Comparison of ENCODE assay signal across 8 cellular contexts in the genomic region with DNA sequence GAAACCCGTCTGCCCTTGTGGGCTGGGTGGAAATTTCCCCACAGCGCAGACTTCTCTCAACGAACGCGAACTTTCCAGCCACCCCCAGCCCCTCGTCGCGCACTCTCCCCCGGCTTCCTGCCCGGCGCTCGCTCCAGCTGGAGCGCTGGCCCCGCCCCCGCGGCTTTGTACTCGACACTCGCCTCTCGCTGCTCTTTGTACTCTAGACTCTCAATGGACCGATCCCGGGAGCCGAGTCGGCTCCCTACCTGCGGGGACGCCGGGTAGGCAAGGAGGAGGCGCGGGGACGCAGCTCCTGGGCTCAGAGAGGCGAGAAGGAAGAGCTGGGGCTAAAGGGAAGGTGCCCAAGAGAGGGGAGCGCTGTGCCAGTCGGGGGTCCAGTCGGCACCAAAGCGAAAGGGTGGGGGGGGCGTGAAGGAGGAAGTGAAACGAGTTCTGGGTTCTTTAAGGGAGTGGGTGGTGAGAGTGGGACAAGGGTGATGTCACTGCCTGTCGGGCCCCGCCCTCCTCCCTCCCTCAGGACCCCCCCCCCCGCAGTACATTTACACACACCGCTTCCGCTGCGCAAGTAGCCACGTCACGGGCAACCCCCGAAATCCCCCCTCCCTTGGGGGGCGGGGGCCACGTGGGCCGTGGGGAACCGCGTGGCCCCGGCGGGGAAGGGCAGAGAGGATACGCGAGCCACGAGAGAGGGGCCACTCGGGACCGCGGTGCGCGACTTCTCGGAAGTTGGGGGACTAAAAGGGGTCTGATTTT. TPM values are rescaled to one million over a fixed set of nuclear protein-coding genes. Genes with fewer than 3 reads are reported as not detected.
DNase-seq lines count a peak whose midpoint lies in the region; ATAC-seq and TF ChIP-seq lines count a peak whose summit lies in the region.

No MANE protein-coding gene starts in this region.

- H3K27ac ChIP-seq in caudate nucleus (ENCODE audit: low read depth, low read length) (peak overlapping the region; percentile 97), spleen (peak overlapping the region; percentile 92 to 100 (median 97))

- intact Hi-C loops in spleen (cut with DNase I; ENCODE audit: low total_unique reads) = no loop called here

- H3K36me3 ChIP-seq in GM06990 (ENCODE audit: control insufficient read depth, insufficient read depth, low read length) = peaks cover 18% of the 10 kb centered on the region
- peaks cover 0 to 55% (median 32%) of the 10 kb centered on the region in 6 donors for H3K36me3 ChIP-seq in spleen

- H3K27me3 ChIP-seq in GM06990 (replicated peaks; ENCODE audit: control insufficient read depth, insufficient read depth, low read length) (no peaks in the 10 kb centered on the region), spleen (replicated peaks in 1 of 7) (no peaks in the 10 kb centered on the region)

- peak in 2 of 3 donors; percentile 52 to 57 for TF ChIP-seq POLR2A in spleen (IDR thresholded peaks at IDR 0.05)

- H3K4me1 ChIP-seq in spleen = peaks cover 31 to 87% (median 49%) of the 10 kb centered on the region in 6 donors

- TF ChIP-seq CTCF in GM06990 (IDR thresholded peaks at IDR 0.05; ENCODE audit: insufficient read depth, low read length, poor library complexity, severe bottlenecking) = no peak
- TF ChIP-seq CTCF in spleen (IDR thresholded peaks at IDR 0.05 in 8 of 11, conservative IDR thresholded peaks at IDR 0.05 in 3 of 11) = no peak

- no peaks in the 10 kb centered on the region for H3K9me3 ChIP-seq in spleen

- H3K4me3 ChIP-seq in GM06990 (replicated peaks; ENCODE audit: low read depth, low read length) = peak overlapping the region; percentile 89
- H3K4me3 ChIP-seq in spleen = peak overlapping the region; percentile 68 to 91 (median 77)

- DNase-seq in GM06990 (ENCODE audit: extremely low read depth, insufficient read length) (peak; percentile 94), NCI-H2227 (lab: John Stamatoyannopoulos, UW; ENCODE audit: unreplicated experiment) (peak; percentile 78), caudate nucleus (lab: John Stamatoyannopoulos, UW) (peak in 46 of 61 donors; percentile 12 to 83 (median 60)), iris pigment epithelial cell (ENCODE audit: low read depth) (peak; percentile 93), spleen (peak; percentile 97), cortex of kidney (lab: John Stamatoyannopoulos, UW) (no peak)

- WGBS in spleen, 5 donors = 0 to 1% (median 0%) methylated on average over 43 to 59 of the region's 61 CpGs

- ATAC-seq in HG02870 (IDR thresholded peaks at IDR 0.05; ENCODE audit: unreplicated experiment) = peak; percentile 29
- peak; percentile 6 to 9 for ATAC-seq in activated CD4-positive, CD25-positive, alpha-beta regulatory T cell treated with anti-CD3 and anti-CD28 coated beads, Interleukin-2, amount 50 U/mL, for 24 hours

RNA-seq across cellular contexts. Expression of a gene that starts 9.7 kb away (rescaled TPM):
- total RNA-seq in spleen = 100 to 1,000 TPM in 1 of 7 donors, 10 to 100 TPM in 6; 22.3 to 110 (median 60.8) TPM
- 10 to 100 TPM in 1 of 3 donors, 1 to 10 TPM in 2; 2.9 to 11.7 (median 4.0) TPM for polyA plus RNA-seq in spleen

RNA-seq across cellular contexts. Expression of a gene that starts 11.2 kb away (rescaled TPM):
- total RNA-seq in spleen = 10 to 100 TPM in 5 of 7 donors, 1 to 10 TPM in 2; 5.2 to 31.8 (median 18.0) TPM
- polyA plus RNA-seq in spleen = 10 to 100 TPM in 1 of 3 donors, 1 to 10 TPM in 2; 5.5 to 26.2 (median 9.5) TPM

RNA-seq across cellular contexts. Expression of a gene that starts 13.6 kb away (rescaled TPM):
- 100 to 1,000 TPM in 1 of 7 donors, 10 to 100 TPM in 6; 51.0 to 111 (median 56.9) TPM for total RNA-seq in spleen
- polyA plus RNA-seq in spleen = 100 to 1,000 TPM; 119 to 185 (median 182) TPM

RNA-seq across cellular contexts. Expression of a gene that starts 14.1 kb away (rescaled TPM):
- 10 to 100 TPM in 1 of 7 donors, 1 to 10 TPM in 6; 4.1 to 13.2 (median 5.9) TPM for total RNA-seq in spleen
- 1 to 10 TPM; 2.1 to 3.8 (median 2.9) TPM for polyA plus RNA-seq in spleen

RNA-seq across cellular contexts. Expression of a gene that starts 44.9 kb away (rescaled TPM):
- total RNA-seq in spleen = 100 to 1,000 TPM in 2 of 7 donors, 10 to 100 TPM in 5; 60.9 to 117 (median 83.6) TPM
- 10 to 100 TPM; 37.0 to 84.3 (median 71.8) TPM for polyA plus RNA-seq in spleen
